ENCODE assay signal across 4 cellular contexts in the genomic region with DNA sequence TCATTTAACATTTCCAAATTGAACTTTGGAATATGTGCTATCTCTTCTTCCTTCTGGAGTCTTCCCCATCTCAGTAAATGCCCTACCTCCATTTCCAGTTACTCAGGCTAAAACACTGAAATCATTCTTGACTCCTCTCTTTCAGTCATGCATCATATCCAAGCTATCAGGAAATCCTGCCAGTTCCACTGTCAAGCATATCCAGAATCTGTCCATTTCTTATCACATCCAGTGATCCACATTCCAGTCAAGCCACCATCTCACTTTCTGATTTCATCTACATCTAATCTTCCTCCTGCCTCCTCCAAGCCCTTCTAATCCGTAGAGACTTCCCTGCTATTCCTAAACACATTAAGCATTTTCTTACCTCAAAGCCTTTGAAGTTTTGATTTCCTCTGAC.
"Had no signal": no experiment of that assay in that cellular context is flagged by ENCODE, and none has a peak within 500 bp of the region (broad histone marks: within the 10 kb centered on the region; RNA-seq: fewer than 3 reads in every experiment).

No MANE protein-coding gene starts in this region.

- H3K9ac ChIP-seq: GM23248 had no signal

- DNase-seq: GM23248, H9, HCEC 1CT, IMR-90 had no signal

- H3K4me3 Mint-ChIP-seq: H9 had no signal

- H3K4me3 ChIP-seq: GM23248 had no signal

- H3K9me3 Mint-ChIP-seq: H9 had no signal

- H2AFZ ChIP-seq: GM23248 had no signal

- H3K27ac ChIP-seq: GM23248 had no signal

- H3K27ac Mint-ChIP-seq: H9 had no signal
